Comparison of ENCODE assay signal across 1 cellular context in the genomic region with DNA sequence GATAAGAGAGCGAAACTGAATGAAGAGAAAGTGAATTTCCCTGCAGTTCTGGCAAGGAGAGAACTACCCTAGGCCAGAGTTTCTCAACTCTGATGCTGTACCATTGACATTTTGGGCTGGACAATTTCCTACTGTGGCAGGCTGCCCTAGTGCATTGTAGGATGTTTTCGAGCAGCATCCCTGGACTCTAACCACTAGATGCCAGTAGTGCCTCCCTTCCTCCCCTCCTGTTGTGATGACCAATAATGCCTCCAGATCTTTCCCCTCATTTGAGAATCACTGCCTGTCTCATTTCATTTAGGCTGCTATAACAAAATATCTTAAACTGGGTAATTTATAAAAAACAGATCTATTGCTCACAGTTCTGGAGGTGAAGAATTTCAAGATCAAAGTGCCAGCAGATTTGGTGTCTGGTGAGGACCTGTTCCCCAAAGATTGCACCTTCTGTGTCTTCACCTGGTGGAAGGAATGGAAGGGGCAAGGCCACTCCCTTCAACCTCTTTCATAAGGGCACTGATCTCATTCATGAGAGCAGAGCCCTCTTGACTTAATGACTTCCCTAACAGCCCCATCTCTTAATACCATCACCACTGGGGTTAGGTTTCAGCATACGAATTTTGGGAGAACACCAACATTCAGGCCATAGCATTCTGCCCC.
TF ChIP-seq lines count a peak whose summit lies in the region.

No MANE protein-coding gene starts in this region.

TF ChIP-seq in liver, 16 proteins besides CTCF, POLR2A, EP300 and RAD21 (continued from another document):
- TF ChIP-seq, protein P1, sequence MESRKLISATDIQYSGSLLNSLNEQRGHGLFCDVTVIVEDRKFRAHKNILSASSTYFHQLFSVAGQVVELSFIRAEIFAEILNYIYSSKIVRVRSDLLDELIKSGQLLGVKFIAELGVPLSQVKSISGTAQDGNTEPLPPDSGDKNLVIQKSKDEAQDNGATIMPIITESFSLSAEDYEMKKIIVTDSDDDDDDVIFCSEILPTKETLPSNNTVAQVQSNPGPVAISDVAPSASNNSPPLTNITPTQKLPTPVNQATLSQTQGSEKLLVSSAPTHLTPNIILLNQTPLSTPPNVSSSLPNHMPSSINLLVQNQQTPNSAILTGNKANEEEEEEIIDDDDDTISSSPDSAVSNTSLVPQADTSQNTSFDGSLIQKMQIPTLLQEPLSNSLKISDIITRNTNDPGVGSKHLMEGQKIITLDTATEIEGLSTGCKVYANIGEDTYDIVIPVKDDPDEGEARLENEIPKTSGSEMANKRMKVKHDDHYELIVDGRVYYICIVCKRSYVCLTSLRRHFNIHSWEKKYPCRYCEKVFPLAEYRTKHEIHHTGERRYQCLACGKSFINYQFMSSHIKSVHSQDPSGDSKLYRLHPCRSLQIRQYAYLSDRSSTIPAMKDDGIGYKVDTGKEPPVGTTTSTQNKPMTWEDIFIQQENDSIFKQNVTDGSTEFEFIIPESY (IDR thresholded peaks at IDR 0.05) = no peak
- TF ChIP-seq FOXA2 (IDR thresholded peaks at IDR 0.05) = no peak
- TF ChIP-seq MAX (IDR thresholded peaks at IDR 0.05) = peak; percentile 32
- peak in 1 of 2 donors; percentile 30 for TF ChIP-seq RXRA (IDR thresholded peaks at IDR 0.05)
- no peak for TF ChIP-seq NR2F2 (IDR thresholded peaks at IDR 0.05)
- peak; percentile 41 for TF ChIP-seq YY1 (IDR thresholded peaks at IDR 0.05)
- peak; percentile 62 for TF ChIP-seq HNF4A (conservative IDR thresholded peaks at IDR 0.05)
- no peak for TF ChIP-seq JUND (IDR thresholded peaks at IDR 0.05)
- no peak for TF ChIP-seq EGR1 (IDR thresholded peaks at IDR 0.05; ENCODE audit: low read depth in 2 of 2)
